ENCODE assay signal across 1 cellular context in genomic region chr13:78540424-78540823, GRCh38.
TF ChIP-seq lines count a peak whose summit lies in the region.

No MANE protein-coding gene starts in this region.

TF ChIP-seq in H1, 55 proteins besides CTCF, POLR2A, EP300 and RAD21:
- no peak for TF ChIP-seq ATF2 (IDR thresholded peaks at IDR 0.05; ENCODE audit: low read length)
- TF ChIP-seq PHF8 (conservative IDR thresholded peaks at IDR 0.05; ENCODE audit: low read depth, low read length): no peak
TF ChIP-seq in H1: peak in this region for 0.
